In the genomic region with DNA sequence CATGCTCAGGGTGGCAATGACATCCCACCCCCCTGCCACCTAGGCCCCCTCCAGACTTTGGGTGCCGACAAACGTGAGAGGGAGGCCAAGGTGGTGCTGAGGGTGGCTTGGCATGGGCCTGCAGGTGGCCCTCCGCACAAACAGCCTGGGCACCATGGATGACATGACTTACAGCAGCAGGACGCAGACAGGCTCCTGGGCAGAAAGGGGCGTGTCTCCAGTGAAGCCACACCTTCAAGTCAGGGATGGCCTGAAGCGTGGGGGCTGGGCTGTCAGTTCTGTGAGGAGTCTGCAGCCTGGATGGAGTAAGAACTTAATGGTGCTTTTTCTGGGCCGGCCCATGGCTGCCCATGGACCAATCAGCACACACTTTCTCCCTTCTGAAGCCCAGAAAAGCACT, we compare ENCODE assay signal across 1 cellular context.
TF ChIP-seq lines count a peak whose summit lies in the region.

No MANE protein-coding gene starts in this region.

TF ChIP-seq in HEK293, 187 proteins besides CTCF, POLR2A, EP300 and RAD21 (continued from another document):
- no peak for TF ChIP-seq ZNF426 (tag by site-specific recombination; IDR thresholded peaks at IDR 0.05)
- TF ChIP-seq, protein P1, sequence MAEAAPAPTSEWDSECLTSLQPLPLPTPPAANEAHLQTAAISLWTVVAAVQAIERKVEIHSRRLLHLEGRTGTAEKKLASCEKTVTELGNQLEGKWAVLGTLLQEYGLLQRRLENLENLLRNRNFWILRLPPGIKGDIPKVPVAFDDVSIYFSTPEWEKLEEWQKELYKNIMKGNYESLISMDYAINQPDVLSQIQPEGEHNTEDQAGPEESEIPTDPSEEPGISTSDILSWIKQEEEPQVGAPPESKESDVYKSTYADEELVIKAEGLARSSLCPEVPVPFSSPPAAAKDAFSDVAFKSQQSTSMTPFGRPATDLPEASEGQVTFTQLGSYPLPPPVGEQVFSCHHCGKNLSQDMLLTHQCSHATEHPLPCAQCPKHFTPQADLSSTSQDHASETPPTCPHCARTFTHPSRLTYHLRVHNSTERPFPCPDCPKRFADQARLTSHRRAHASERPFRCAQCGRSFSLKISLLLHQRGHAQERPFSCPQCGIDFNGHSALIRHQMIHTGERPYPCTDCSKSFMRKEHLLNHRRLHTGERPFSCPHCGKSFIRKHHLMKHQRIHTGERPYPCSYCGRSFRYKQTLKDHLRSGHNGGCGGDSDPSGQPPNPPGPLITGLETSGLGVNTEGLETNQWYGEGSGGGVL (tag by site-specific recombination; IDR thresholded peaks at IDR 0.05) = no peak
- TF ChIP-seq ZNF280D (tag by site-specific recombination; IDR thresholded peaks at IDR 0.05) = no peak
- 0 out of 2 replicates have a peak, but pooled peaks have one; percentile 13 for TF ChIP-seq GLIS2 (tag by site-specific recombination; IDR thresholded peaks at IDR 0.05)
- no peak for TF ChIP-seq ZNF623 (tag by site-specific recombination; IDR thresholded peaks at IDR 0.05)
- no peak for TF ChIP-seq ZNF416 (tag by site-specific recombination; IDR thresholded peaks at IDR 0.05)
- no peak for TF ChIP-seq ZNF791 (tag by site-specific recombination; IDR thresholded peaks at IDR 0.05)
- no peak for TF ChIP-seq ZNF121 (tag by site-specific recombination; IDR thresholded peaks at IDR 0.05)
- TF ChIP-seq ZNF324 (tag by site-specific recombination; IDR thresholded peaks at IDR 0.05) = no peak
- no peak for TF ChIP-seq ZNF2 (tag by site-specific recombination; IDR thresholded peaks at IDR 0.05)
- no peak for TF ChIP-seq ZNF629 (tag by site-specific recombination; IDR thresholded peaks at IDR 0.05)
